9 cellular contexts compared by ENCODE assay signal in genomic region chr10:79248341-79248931, GRCh38.
A peak's percentile ranks its signal among the peaks of the same experiment; 100 is the strongest.
DNase-seq lines count a peak whose midpoint lies in the region; ATAC-seq and TF ChIP-seq lines count a peak whose summit lies in the region.
"Had no signal": no experiment of that assay in that cellular context is flagged by ENCODE, and none has a peak within 500 bp of the region (broad histone marks: within the 10 kb centered on the region; RNA-seq: fewer than 3 reads in every experiment).

No MANE protein-coding gene starts in this region.

- H3K79me2 ChIP-seq in KMS-11 (ENCODE audit: insufficient read depth, low read depth): peaks cover 99% of the 10 kb centered on the region

- CTCF ChIA-PET in naive thymus-derived CD4-positive, alpha-beta T cell (lab: Charles Lee): interaction anchor here (0.7 kb wide), 1 partner anchor 19 kb away, joined by 3 read pairs; no protein-coding TSS in a partner anchor

- intact Hi-C loops in naive thymus-derived CD4-positive, alpha-beta T cell (cut with micrococcal nuclease): no loop called here

- peak overlapping the region; percentile 79 for H3K27ac ChIP-seq in KMS-11
- H3K27ac ChIP-seq in cingulate gyrus (ENCODE audit: low read depth, low read length): peak overlapping the region; percentile 91
- no peak overlapping the region for H3K27ac ChIP-seq in naive thymus-derived CD4-positive, alpha-beta T cell (ENCODE audit: low read depth, low read length)

- H3K27me3 Mint-ChIP-seq in naive thymus-derived CD4-positive, alpha-beta T cell: no peaks in the 10 kb centered on the region

- H3K36me3 Mint-ChIP-seq in naive thymus-derived CD4-positive, alpha-beta T cell: peaks cover 0 to 4% (median 0%) of the 10 kb centered on the region in 5 donors

- peak overlapping the region; percentile 69 for H3K4me2 ChIP-seq in KMS-11

- peak; percentile 43 for ATAC-seq in naive thymus-derived CD4-positive, alpha-beta T cell
- no peak for ATAC-seq in GM19328 (IDR thresholded peaks at IDR 0.05; ENCODE audit: unreplicated experiment)

- H2AFZ ChIP-seq in KMS-11 (ENCODE audit: low read depth): no peak overlapping the region

- H4K20me1 ChIP-seq in KMS-11 (ENCODE audit: insufficient read depth): no peaks in the 10 kb centered on the region

- H3K27ac Mint-ChIP-seq in naive thymus-derived CD4-positive, alpha-beta T cell: peak overlapping the region in 4 of 9 donors; percentile 6 to 82 (median 50)

- no peaks in the 10 kb centered on the region for H3K36me3 ChIP-seq in KMS-11 (ENCODE audit: insufficient read depth)
- no peaks in the 10 kb centered on the region for H3K36me3 ChIP-seq in naive thymus-derived CD4-positive, alpha-beta T cell (ENCODE audit: control insufficient read depth in 2 of 3, insufficient read depth in 3 of 3, low read length in 3 of 3)

- peaks cover 0 to 5% (median 0%) of the 10 kb centered on the region in 11 donors for H3K9me3 Mint-ChIP-seq in naive thymus-derived CD4-positive, alpha-beta T cell

- H3K4me1 ChIP-seq in KMS-11 (ENCODE audit: low read depth, poor library complexity, severe bottlenecking): peaks cover 86% of the 10 kb centered on the region
- peaks cover 18 to 68% of the 10 kb centered on the region in 2 donors for H3K4me1 ChIP-seq in naive thymus-derived CD4-positive, alpha-beta T cell (ENCODE audit: control insufficient read depth in 2 of 2, insufficient read depth in 2 of 2, low read length in 2 of 2)

- TF ChIP-seq CTCF in KMS-11 (conservative IDR thresholded peaks at IDR 0.05; ENCODE audit: low read depth, low read length): no peak
- TF ChIP-seq CTCF in foreskin fibroblast (IDR thresholded peaks at IDR 0.05; ENCODE audit: low read depth, low read length): no peak

- H3K4me3 ChIP-seq in KMS-11 (IDR thresholded peaks at IDR 0.05; ENCODE audit: insufficient read depth, low read depth, low read length): no peak overlapping the region
- H3K4me3 ChIP-seq in naive thymus-derived CD4-positive, alpha-beta T cell (ENCODE audit: low read length): no peak overlapping the region
- no peak overlapping the region for H3K4me3 ChIP-seq in foreskin fibroblast (ENCODE audit: low read depth in 1 of 2, low read length in 2 of 2)

- DNase-seq in A172 (ENCODE audit: low spot score) (peak; percentile 63), foreskin fibroblast (no peak), NCI-H2029 treated with DMSO at 0.1 percent for 48 hours (lab: John Stamatoyannopoulos, UW) (no peak)
- DNase-seq in naive thymus-derived CD4-positive, alpha-beta T cell: peak in 1 of 9 donors; percentile 35
- DNase-seq in activated effector memory CD4-positive, alpha-beta T cell treated with anti-CD3 and anti-CD28 coated beads, Interleukin-2, amount 50 U/mL, for 16 hours: no peak
- DNase-seq: DMS53 had no signal

- POLR2A ChIA-PET in naive thymus-derived CD4-positive, alpha-beta T cell (lab: Charles Lee): no interaction called here

- H3K27me3 ChIP-seq in KMS-11 (ENCODE audit: insufficient read depth, low read depth): no peaks in the 10 kb centered on the region
- H3K27me3 ChIP-seq in naive thymus-derived CD4-positive, alpha-beta T cell (ENCODE audit: control insufficient read depth in 2 of 2, insufficient read depth in 2 of 2, low read length in 2 of 2): no peaks in the 10 kb centered on the region

- H3K9me3 ChIP-seq in naive thymus-derived CD4-positive, alpha-beta T cell (ENCODE audit: control insufficient read depth in 2 of 3, low read length in 3 of 3): no peaks in the 10 kb centered on the region

- H3K4me3 Mint-ChIP-seq in naive thymus-derived CD4-positive, alpha-beta T cell: peak overlapping the region in 3 of 10 donors; percentile 0 to 72 (median 19)

- H3K4me1 Mint-ChIP-seq in naive thymus-derived CD4-positive, alpha-beta T cell: peaks cover 32 to 81% (median 48%) of the 10 kb centered on the region in 7 donors

- peak overlapping the region; percentile 35; the same call in 1 of the 2 replicates for H3K9ac ChIP-seq in KMS-11
